In the genomic region with DNA sequence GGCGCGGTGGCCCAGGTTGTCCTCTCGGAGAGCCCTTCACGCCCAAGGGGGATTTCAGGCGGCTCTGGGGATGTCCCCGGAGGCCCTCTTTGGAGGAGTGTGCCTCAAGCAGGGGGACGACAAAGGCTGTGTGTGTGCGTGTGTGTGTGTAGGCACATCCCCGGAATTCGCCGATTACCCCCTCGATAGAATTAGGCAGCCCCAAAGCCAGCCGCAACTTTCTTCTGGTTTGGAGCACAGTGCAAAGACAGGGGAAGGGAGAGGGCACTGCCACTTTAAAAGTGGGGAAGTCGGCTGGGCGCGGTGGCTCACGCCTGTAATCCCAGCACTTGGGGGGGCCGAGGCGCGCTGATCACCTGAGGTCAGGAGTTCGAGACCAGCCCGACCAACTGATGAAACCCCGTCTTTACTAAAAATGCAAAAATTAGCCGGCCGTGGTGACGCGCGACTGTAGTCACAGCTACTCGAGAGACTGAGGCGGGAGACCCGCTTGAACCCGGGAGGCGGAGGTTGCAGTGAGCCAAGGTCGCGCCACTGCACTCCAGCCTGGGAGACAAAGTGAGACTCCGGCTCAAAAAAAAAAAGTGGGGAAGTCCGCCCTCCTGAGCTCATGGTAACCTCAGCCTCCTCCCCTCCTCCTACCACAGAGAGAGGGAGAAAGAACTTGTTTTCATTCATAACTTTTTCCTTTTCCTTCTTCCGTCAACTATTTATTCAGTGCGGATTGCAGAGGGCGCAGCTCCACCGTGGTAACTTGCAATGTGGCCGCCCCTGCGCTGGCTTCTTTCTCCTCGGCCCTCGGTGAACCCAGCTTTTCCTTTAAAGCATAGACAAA, we compare ENCODE assay signal across 8 cellular contexts. TPM values are rescaled to one million over a fixed set of nuclear protein-coding genes. Genes with fewer than 3 reads are reported as not detected.
DNase-seq lines count a peak whose midpoint lies in the region; ATAC-seq and TF ChIP-seq lines count a peak whose summit lies in the region.

No MANE protein-coding gene starts in this region.

- H3K4me3 ChIP-seq in OCI-LY7 (ENCODE audit: low read depth, low read length, poor library complexity, severe bottlenecking) (peak overlapping the region; percentile 74), fibroblast of lung (replicated peaks in 1 of 4; ENCODE audit: control extremely low read depth in 1 of 4, insufficient read depth in 1 of 4, low read depth in 3 of 4, low read length in 4 of 4) (peak overlapping the region; percentile 54 to 92 (median 74)), neural cell (ENCODE audit: low read length) (peak overlapping the region; percentile 77), thymus (ENCODE audit: low read length) (peak overlapping the region; percentile 90)

- no peaks in the 10 kb centered on the region for H3K36me3 ChIP-seq in OCI-LY7 (ENCODE audit: insufficient read depth, low read length)
- peaks cover 4% of the 10 kb centered on the region for H3K36me3 ChIP-seq in fibroblast of lung (ENCODE audit: control insufficient read depth, insufficient read depth, low read length)
- H3K36me3 ChIP-seq in neural cell (ENCODE audit: insufficient read depth, low read length), result no peaks in the 10 kb centered on the region
- peaks cover 19% of the 10 kb centered on the region for H3K36me3 ChIP-seq in thymus (ENCODE audit: control insufficient read depth, insufficient read depth)

- H3K4me1 ChIP-seq in OCI-LY7 (ENCODE audit: insufficient read depth, low read length, poor library complexity, severe bottlenecking), result peaks cover 36% of the 10 kb centered on the region
- peaks cover 5% of the 10 kb centered on the region for H3K4me1 ChIP-seq in fibroblast of lung (ENCODE audit: control insufficient read depth, extremely low read depth, insufficient read depth, low read length)
- peaks cover 3% of the 10 kb centered on the region for H3K4me1 ChIP-seq in thymus (ENCODE audit: control insufficient read depth, insufficient read depth, low read length)

- TF ChIP-seq EP300 in neural cell (conservative IDR thresholded peaks at IDR 0.05; ENCODE audit: poor library complexity, severe bottlenecking), result no peak

- H2AFZ ChIP-seq in OCI-LY7 (ENCODE audit: low read length) (peak overlapping the region; percentile 61), fibroblast of lung (ENCODE audit: low read length) (no peak overlapping the region), neural cell (ENCODE audit: low read depth, low read length) (no peak overlapping the region)

- H3K9ac ChIP-seq in fibroblast of lung (ENCODE audit: insufficient read depth, low read length) (peak overlapping the region; percentile 76), neural cell (ENCODE audit: low read length) (peak overlapping the region; percentile 61)

- POLR2A ChIA-PET in OCI-LY7 (lab: Charles Lee), result interaction anchor here (0.6 kb wide), 2 partner anchors 131 to 178 kb away, joined by 3 read pairs; no protein-coding TSS in a partner anchor

- DNase-seq in A172 (ENCODE audit: low spot score) (peak; percentile 12), OCI-LY7 (ENCODE audit: low spot score) (peak; percentile 58), fibroblast of lung (ENCODE audit: low read depth in 2 of 2) (peak; percentile 73 to 83)
- DNase-seq in activated T-helper 9 cell treated with anti-CD3 and anti-CD28 coated beads, Interleukin-2, amount 50 U/mL, for 16 hours (ENCODE audit: low read depth), result peak; percentile 39

- ATAC-seq in GM18502 (IDR thresholded peaks at IDR 0.05; ENCODE audit: poor library complexity, unreplicated experiment) (peak; percentile 39), HG03039 (IDR thresholded peaks at IDR 0.05; ENCODE audit: unreplicated experiment) (peak; percentile 33)

- no TSS peak for BruUV-seq in OCI-LY7 (replicated peaks; lab: Mats Ljungman, UMichigan)

- H3K79me2 ChIP-seq in OCI-LY7 (ENCODE audit: insufficient read depth, low read depth, low read length) (no peaks in the 10 kb centered on the region), fibroblast of lung (ENCODE audit: control insufficient read depth, insufficient read depth, low read length) (peaks cover 68% of the 10 kb centered on the region), neural cell (replicated peaks; ENCODE audit: insufficient read depth, low read length) (peaks cover 47% of the 10 kb centered on the region)

- H3K27me3 ChIP-seq in fibroblast of lung (ENCODE audit: control insufficient read depth, insufficient read depth, low read length) (no peaks in the 10 kb centered on the region), neural cell (ENCODE audit: insufficient read depth, low read depth, low read length) (peaks cover 12% of the 10 kb centered on the region), thymus (ENCODE audit: control insufficient read depth, insufficient read depth) (no peaks in the 10 kb centered on the region)

- H3K9me3 ChIP-seq in OCI-LY7 (ENCODE audit: low read length) (no peaks in the 10 kb centered on the region), fibroblast of lung (ENCODE audit: control insufficient read depth, insufficient read depth, low read depth, low read length) (no peaks in the 10 kb centered on the region), neural cell (ENCODE audit: low read length) (no peaks in the 10 kb centered on the region), thymus (ENCODE audit: control insufficient read depth) (no peaks in the 10 kb centered on the region)

- H3K27ac ChIP-seq in OCI-LY7 (ENCODE audit: low read depth, low read length, poor library complexity, severe bottlenecking) (no peak overlapping the region), fibroblast of lung (ENCODE audit: insufficient read depth, low read length) (peak overlapping the region; percentile 57), neural cell (ENCODE audit: low read length) (no peak overlapping the region), thymus (ENCODE audit: low read depth) (peak overlapping the region; percentile 95)

- WGBS in thymus, result under 1% methylated on average over 45 of the region's 45 CpGs

- CTCF ChIA-PET in OCI-LY7 (lab: Charles Lee; ENCODE audit: unreplicated experiment), result no interaction called here

- peak; percentile 64 for TF ChIP-seq CTCF in OCI-LY7 (conservative IDR thresholded peaks at IDR 0.05; ENCODE audit: low read length)
- TF ChIP-seq CTCF in fibroblast of lung (conservative IDR thresholded peaks at IDR 0.05 in 1 of 2, IDR thresholded peaks at IDR 0.05 in 1 of 2; ENCODE audit: low read depth in 1 of 2, low read length in 2 of 2), result peak; percentile 29 to 44
- TF ChIP-seq CTCF in neural cell (IDR thresholded peaks at IDR 0.05; ENCODE audit: poor library complexity, severe bottlenecking), result peak; percentile 49

- peaks cover 9% of the 10 kb centered on the region for H3F3A ChIP-seq in neural cell (ENCODE audit: insufficient read depth, low read length, poor library complexity, severe bottlenecking)

- H3K9me2 ChIP-seq in OCI-LY7 (ENCODE audit: insufficient read depth, low read length), result no peaks in the 10 kb centered on the region
- H3K9me2 ChIP-seq in neural cell (ENCODE audit: insufficient read depth, low read length), result no peaks in the 10 kb centered on the region

- peak; percentile 60 for TF ChIP-seq RAD21 in neural cell (conservative IDR thresholded peaks at IDR 0.05)

- H3K4me2 ChIP-seq in OCI-LY7 (ENCODE audit: low read length) (peak overlapping the region; percentile 96), fibroblast of lung (ENCODE audit: extremely low read depth, insufficient read depth, low read length) (peak overlapping the region; percentile 64), neural cell (ENCODE audit: low read length) (peak overlapping the region; percentile 60)

- H4K20me1 ChIP-seq in OCI-LY7 (ENCODE audit: insufficient read depth, low read length) (no peaks in the 10 kb centered on the region), fibroblast of lung (ENCODE audit: control insufficient read depth, extremely low read depth, insufficient read depth, low read length) (no peaks in the 10 kb centered on the region), neural cell (ENCODE audit: insufficient read depth) (no peaks in the 10 kb centered on the region)

- intact Hi-C loops in OCI-LY7 (cut with micrococcal nuclease; ENCODE audit: unreplicated experiment), result loop anchor here (2.0 to 10.0 kb wide), 7 partner anchors 46 to 297 kb away; no protein-coding TSS in a partner anchor

TF ChIP-seq in neural cell, 6 proteins besides CTCF, POLR2A, EP300 and RAD21 (continues in another document):
- TF ChIP-seq, protein P1, sequence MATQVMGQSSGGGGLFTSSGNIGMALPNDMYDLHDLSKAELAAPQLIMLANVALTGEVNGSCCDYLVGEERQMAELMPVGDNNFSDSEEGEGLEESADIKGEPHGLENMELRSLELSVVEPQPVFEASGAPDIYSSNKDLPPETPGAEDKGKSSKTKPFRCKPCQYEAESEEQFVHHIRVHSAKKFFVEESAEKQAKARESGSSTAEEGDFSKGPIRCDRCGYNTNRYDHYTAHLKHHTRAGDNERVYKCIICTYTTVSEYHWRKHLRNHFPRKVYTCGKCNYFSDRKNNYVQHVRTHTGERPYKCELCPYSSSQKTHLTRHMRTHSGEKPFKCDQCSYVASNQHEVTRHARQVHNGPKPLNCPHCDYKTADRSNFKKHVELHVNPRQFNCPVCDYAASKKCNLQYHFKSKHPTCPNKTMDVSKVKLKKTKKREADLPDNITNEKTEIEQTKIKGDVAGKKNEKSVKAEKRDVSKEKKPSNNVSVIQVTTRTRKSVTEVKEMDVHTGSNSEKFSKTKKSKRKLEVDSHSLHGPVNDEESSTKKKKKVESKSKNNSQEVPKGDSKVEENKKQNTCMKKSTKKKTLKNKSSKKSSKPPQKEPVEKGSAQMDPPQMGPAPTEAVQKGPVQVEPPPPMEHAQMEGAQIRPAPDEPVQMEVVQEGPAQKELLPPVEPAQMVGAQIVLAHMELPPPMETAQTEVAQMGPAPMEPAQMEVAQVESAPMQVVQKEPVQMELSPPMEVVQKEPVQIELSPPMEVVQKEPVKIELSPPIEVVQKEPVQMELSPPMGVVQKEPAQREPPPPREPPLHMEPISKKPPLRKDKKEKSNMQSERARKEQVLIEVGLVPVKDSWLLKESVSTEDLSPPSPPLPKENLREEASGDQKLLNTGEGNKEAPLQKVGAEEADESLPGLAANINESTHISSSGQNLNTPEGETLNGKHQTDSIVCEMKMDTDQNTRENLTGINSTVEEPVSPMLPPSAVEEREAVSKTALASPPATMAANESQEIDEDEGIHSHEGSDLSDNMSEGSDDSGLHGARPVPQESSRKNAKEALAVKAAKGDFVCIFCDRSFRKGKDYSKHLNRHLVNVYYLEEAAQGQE (IDR thresholded peaks at IDR 0.05; ENCODE audit: borderline replicate concordance), result no peak
- TF ChIP-seq TAF1 (IDR thresholded peaks at IDR 0.05; ENCODE audit: low read depth) (no peak), EZH2 (IDR thresholded peaks at IDR 0.05; ENCODE audit: borderline replicate concordance, insufficient read depth, low read length, poor library complexity, severe bottlenecking) (no peak), POLR2AphosphoS5 (IDR thresholded peaks at IDR 0.05) (no peak)

RNA-seq across cellular contexts. Expression of a gene that starts 2.4 kb away (rescaled TPM):
- 0.05 TPM in 1 of 2 replicates, not detected in the other for total RNA-seq in A172 (2014; rRNA removed; shearing (Covaris generic))
- 0.79 and 1.5 TPM in 2 replicates for total RNA-seq in OCI-LY7 (2014; rRNA removed; shearing (Covaris generic))
- total RNA-seq in OCI-LY7 (2022) (0.13 and 0.39 TPM in 2 replicates), fibroblast of lung (14.9 and 21.3 TPM in 2 replicates)
- polyA plus RNA-seq in fibroblast of lung (15.3 and 23.9 TPM in 2 replicates), neural cell (0.58 and 2.4 TPM in 2 replicates), thymus (38.6 TPM)
- polyA plus RNA-seq in fibroblast of lung (2012), result 21.2 and 41.6 TPM in 2 replicates
- polyA minus RNA-seq in fibroblast of lung (ENCODE audit: low replicate concordance) (38.5 and 59.3 TPM in 2 replicates), neural cell (2.9 and 3.7 TPM in 2 replicates)

Comparison
In these comparisons a context has a peak if more than half of its experiments do, and no peak if none do; other contexts are left out.
1. DNase-seq: peak in every context shown above with its lines; median percentile 78 in fibroblast of lung; 58 in OCI-LY7; 39 in activated T-helper 9 cell treated with anti-CD3 and anti-CD28 coated beads, Interleukin-2, amount 50 U/mL, for 16 hours; 12 in A172.
2. H3K27ac ChIP-seq: peak in fibroblast of lung (single experiment) and thymus (single experiment); none in OCI-LY7 (single experiment) and neural cell (single experiment).
3. Peak in every context shown above with its lines, with median percentiles within 50 percentile points of each other: H3K4me2 ChIP-seq, H3K4me3 ChIP-seq and CTCF ChIP-seq.